31 cellular contexts compared by ENCODE assay signal in the genomic region with DNA sequence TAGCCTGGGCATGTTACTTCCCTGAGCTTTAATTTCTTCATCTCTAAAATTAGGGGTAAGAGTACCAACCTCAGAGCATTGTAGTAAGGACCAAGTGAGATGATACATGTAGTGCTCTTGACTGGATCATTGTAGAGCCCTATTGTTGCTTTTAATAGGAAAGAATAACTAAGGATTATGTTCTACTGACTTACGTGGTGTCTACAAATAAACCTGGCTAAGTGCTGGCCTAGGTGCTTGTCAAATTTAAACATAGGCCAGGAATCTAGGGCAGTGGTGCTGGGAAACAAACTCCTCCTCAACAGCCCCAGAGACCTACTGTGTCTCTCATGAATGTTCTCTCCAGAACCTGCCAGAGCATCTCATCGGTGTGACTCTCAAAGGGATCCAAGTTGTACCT.
"Had no signal": no experiment of that assay in that cellular context is flagged by ENCODE, and none has a peak within 500 bp of the region (broad histone marks: within the 10 kb centered on the region; RNA-seq: fewer than 3 reads in every experiment).

No MANE protein-coding gene starts in this region.

- H3K36me3 ChIP-seq: colonic mucosa, WERI-Rb-1 had no signal

- H3K9me3 ChIP-seq: body of pancreas, colonic mucosa had no signal

- H3K4me1 Mint-ChIP-seq: activated B cell treated with CpG ODN at 0.5 μM for 24 hours; activated T-helper 17 cell treated with anti-CD3 and anti-CD28 coated beads, Interleukin-2, amount 50 U/mL, for 72 hours had no signal

- H3K27ac ChIP-seq: body of pancreas, colonic mucosa, dorsolateral prefrontal cortex, WERI-Rb-1 had no signal

- H3K27me3 ChIP-seq: body of pancreas, colonic mucosa had no signal

- H3K9me3 Mint-ChIP-seq: activated B cell treated with CpG ODN at 0.5 μM for 24 hours; activated CD8-positive, alpha-beta T cell treated with anti-CD3 and anti-CD28 coated beads for 36 hours; activated T-cell treated with anti-CD3 and anti-CD28 coated beads, Interleukin-2, amount 50 U/mL, for 4 hours; activated T-helper 17 cell treated with anti-CD3 and anti-CD28 coated beads, Interleukin-2, amount 50 U/mL, for 72 hours; dendritic cell treated with granulocyte-macrophage colony-stimulating factor and Interleukin-4, amounts not matched to agents 40 ng/mL and 50 ng/mL, for 4 days; endodermal cell; T-helper 2 cell treated with Interferon-gamma antibody and Interleukin-4, amounts not matched to agents 5 μg/mL and 100 μg/mL, for 36 hours had no signal

- H3K4me1 ChIP-seq: body of pancreas, colonic mucosa had no signal

- H3K4me3 ChIP-seq: body of pancreas, colonic mucosa, dorsolateral prefrontal cortex had no signal

- H3K4me3 Mint-ChIP-seq: activated B cell treated with CpG ODN at 0.5 μM for 24 hours; activated CD8-positive, alpha-beta T cell treated with anti-CD3 and anti-CD28 coated beads for 36 hours; activated naive CD8-positive, alpha-beta T cell; activated T-cell treated with anti-CD3 and anti-CD28 coated beads, Interleukin-2, amount 50 U/mL, for 4 hours; activated T-helper 17 cell treated with anti-CD3 and anti-CD28 coated beads, Interleukin-2, amount 50 U/mL, for 72 hours; dendritic cell treated with granulocyte-macrophage colony-stimulating factor and Interleukin-4, amounts not matched to agents 40 ng/mL and 50 ng/mL, for 4 days; endodermal cell; T-helper 17 cell; T-helper 2 cell treated with Interferon-gamma antibody and Interleukin-4, amounts not matched to agents 5 μg/mL and 100 μg/mL, for 36 hours had no signal

- DNase-seq: activated B cell treated with CpG ODN at 0.5 μM for 24 hours; activated CD4-positive, alpha-beta T cell treated with anti-CD3 and anti-CD28 coated beads for 48 hours; activated CD4-positive, alpha-beta T cell treated with anti-CD3 and anti-CD28 coated beads, Interleukin-2, amount 50 U/mL, for 1 hour; activated CD4-positive, alpha-beta T cell treated with anti-CD3 and anti-CD28 coated beads, Interleukin-2, amount 50 U/mL, for 48 hours; activated CD8-positive, alpha-beta memory T cell treated with anti-CD3 and anti-CD28 coated beads for 24 hours; activated CD8-positive, alpha-beta T cell treated with anti-CD3 and anti-CD28 coated beads for 36 hours; activated effector memory CD4-positive, alpha-beta T cell treated with Interleukin-2 at 50 U/mL for 16 hours; activated gamma-delta T cell treated with Interleukin-2 at 50 U/mL for 16 hours; activated naive CD4-positive, alpha-beta T cell treated with anti-CD3 and anti-CD28 coated beads, Interleukin-2, amount 50 U/mL, for 16 hours; activated naive CD4-positive, alpha-beta T cell treated with Interleukin-2 at 50 U/mL for 16 hours; activated T-cell treated with anti-CD3 and anti-CD28 coated beads, Interleukin-2, amount 50 U/mL, for 4 hours; amniotic stem cell; aorta; body of pancreas; central memory CD4-positive, alpha-beta T cell; cerebellar nuclear complex; colonic mucosa; dorsolateral prefrontal cortex; effector memory CD4-positive, alpha-beta T cell; endodermal cell; glutamatergic neuron; T-helper 1 cell; T-helper 17 cell; T1000; WERI-Rb-1 had no signal

- H3K27ac Mint-ChIP-seq: activated B cell treated with CpG ODN at 0.5 μM for 24 hours; activated CD8-positive, alpha-beta T cell treated with anti-CD3 and anti-CD28 coated beads for 36 hours; activated naive CD8-positive, alpha-beta T cell; activated T-helper 17 cell treated with anti-CD3 and anti-CD28 coated beads, Interleukin-2, amount 50 U/mL, for 72 hours; dendritic cell treated with granulocyte-macrophage colony-stimulating factor and Interleukin-4, amounts not matched to agents 40 ng/mL and 50 ng/mL, for 4 days; endodermal cell; T-helper 17 cell; T-helper 2 cell treated with Interferon-gamma antibody and Interleukin-4, amounts not matched to agents 5 μg/mL and 100 μg/mL, for 36 hours had no signal

- ATAC-seq: activated CD4-positive, CD25-positive, alpha-beta regulatory T cell treated with anti-CD3 and anti-CD28 coated beads, Interleukin-2, amount 50 U/mL, for 24 hours; activated CD8-positive, alpha-beta T cell treated with anti-CD3 and anti-CD28 coated beads for 36 hours; activated T-cell treated with anti-CD3 and anti-CD28 coated beads, Interleukin-2, amount 50 U/mL, for 4 hours; activated T-helper 17 cell treated with anti-CD3 and anti-CD28 coated beads, Interleukin-2, amount 50 U/mL, for 72 hours; body of pancreas; esophagus mucosa; T-helper 17 cell had no signal

- H3K36me3 Mint-ChIP-seq: activated naive CD8-positive, alpha-beta T cell had no signal
